Comparison of ENCODE assay signal across 8 cellular contexts in genomic region chr16:46577988-46578579, GRCh38.
"Had no signal": no experiment of that assay in that cellular context is flagged by ENCODE, and none has a peak within 500 bp of the region (broad histone marks: within the 10 kb centered on the region; RNA-seq: fewer than 3 reads in every experiment).

No MANE protein-coding gene starts in this region.

- DNase-seq: GM23248, GOT3, H7, KG1 had no signal

- H2AFZ ChIP-seq: GM23248 had no signal

- H3K4me3 ChIP-seq: GM23248, HAP-1 had no signal

- H3K9ac ChIP-seq: GM23248 had no signal

- H3K27me3 Mint-ChIP-seq: IgD-negative memory B cell had no signal

- FAIRE-seq: HTR-8/SVneo had no signal

- H3K27ac ChIP-seq: GM23248 had no signal

- H3K4me1 ChIP-seq: HAP-1 had no signal

- H3K27ac Mint-ChIP-seq: IgD-negative memory B cell had no signal

- ATAC-seq: HCT116 had no signal

- H3K9me3 ChIP-seq: HAP-1 had no signal

- H3K4me3 Mint-ChIP-seq: IgD-negative memory B cell had no signal
